In the genomic region with DNA sequence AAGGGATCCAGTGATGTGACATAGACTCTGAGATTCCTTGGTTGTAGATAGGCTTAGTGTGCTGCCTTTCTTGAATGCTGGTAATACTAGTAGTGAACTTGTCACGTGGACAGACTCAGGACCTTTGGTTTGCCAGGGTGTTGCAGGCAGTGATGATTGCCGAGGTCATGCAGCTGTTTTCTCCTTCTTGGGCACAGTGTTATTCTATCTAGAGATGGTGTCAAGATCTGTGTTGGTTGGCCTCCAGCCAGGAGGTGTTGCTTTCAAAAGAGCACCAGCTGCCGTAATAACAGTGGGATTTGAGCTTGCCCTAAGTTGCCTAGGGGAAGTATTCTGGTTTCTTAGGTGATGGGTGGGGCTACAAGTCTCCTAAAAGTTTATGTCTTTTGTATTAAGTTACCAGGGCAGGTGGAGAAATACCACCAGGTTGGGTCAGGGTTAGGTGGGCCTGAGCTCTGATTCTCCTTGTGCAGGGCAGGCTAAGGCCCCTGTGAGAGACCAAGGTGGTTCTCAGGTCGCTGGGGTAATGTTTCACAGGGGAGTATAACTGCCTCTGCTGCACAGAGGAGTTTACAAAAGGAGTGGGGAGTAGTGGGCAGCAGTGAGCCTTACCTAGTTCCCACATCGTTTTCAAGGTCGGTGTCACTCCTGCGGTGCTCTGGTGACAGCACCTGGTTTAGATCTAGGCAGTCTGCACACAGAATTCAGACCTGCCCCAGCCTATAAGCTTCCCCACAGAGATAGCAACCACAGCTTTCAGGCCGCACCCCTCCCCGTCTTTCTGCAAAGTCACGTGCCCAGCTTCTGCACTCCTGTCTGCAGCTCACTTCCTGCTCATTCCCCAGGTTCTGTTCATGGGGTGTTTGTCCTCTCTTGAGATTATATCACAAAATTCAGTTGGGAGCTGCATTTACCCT, we compare ENCODE assay signal across 9 cellular contexts.
DNase-seq lines count a peak whose midpoint lies in the region; ATAC-seq, FAIRE-seq and TF ChIP-seq lines count a peak whose summit lies in the region.
"Had no signal": no experiment of that assay in that cellular context is flagged by ENCODE, and none has a peak within 500 bp of the region (broad histone marks: within the 10 kb centered on the region; RNA-seq: fewer than 3 reads in every experiment).

No MANE protein-coding gene starts in this region.

- peaks cover 2% of the 10 kb centered on the region; the same call in 2 of the 3 replicates for H3K4me1 Mint-ChIP-seq in GM23338

- ATAC-seq in GM23338, result peak; percentile 70

- H3K9me3 Mint-ChIP-seq in GM23338, result peaks cover 9% of the 10 kb centered on the region

- in situ Hi-C loops in ACHN (cut with HindIII; ENCODE audit: low pct_ligation_motif_present, low pct_unique_long_range_greater_than_20kb, low sequenced_read_pairs), result no loop called here

- no peaks in the 10 kb centered on the region for H3K27me3 ChIP-seq in GM23338 (ENCODE audit: insufficient read depth)

- H3K27ac ChIP-seq in GM23338 (ENCODE audit: low read depth) (no peak overlapping the region), coronary artery (no peak overlapping the region)

- no peaks in the 10 kb centered on the region for H4K20me1 ChIP-seq in GM23338 (replicated peaks; ENCODE audit: insufficient read depth)

- no peak overlapping the region for H2AFZ ChIP-seq in GM23338

- TF ChIP-seq CTCF in GM23338 (conservative IDR thresholded peaks at IDR 0.05; ENCODE audit: low read depth in 2 of 2), result no peak
- no peak for TF ChIP-seq CTCF in coronary artery (IDR thresholded peaks at IDR 0.05)
- no peak for TF ChIP-seq CTCF in D721Med (IDR thresholded peaks at IDR 0.05; ENCODE audit: insufficient read depth, missing control alignments)

- DNase-seq in GM23338 (ENCODE audit: low spot score) (peak; percentile 3), T-helper 2 cell (peak in 4 of 5 experiments; percentile 18 to 94 (median 62)), amniotic stem cell (lab: John Stamatoyannopoulos, UW) (no peak), coronary artery (ENCODE audit: low spot score) (no peak), D721Med (ENCODE audit: insufficient read length, low spot score) (no peak), ACHN (no peak)
- peak; percentile 22 for DNase-seq in activated naive CD8-positive, alpha-beta T cell treated with anti-CD3 and anti-CD28 coated beads, Interleukin-2, amount 50 U/mL, for 16 hours (ENCODE audit: low read depth, low spot score)
- peak; percentile 75 for DNase-seq in stimulated activated CD4-positive, alpha-beta T cell treated with anti-CD3 and anti-CD28 coated beads, Interleukin-15, amount 100 ng/mL, for 24 hours

- H3K4me2 ChIP-seq in GM23338, result no peak overlapping the region

- peaks cover 2% of the 10 kb centered on the region for H3K27me3 Mint-ChIP-seq in GM23338 (ENCODE audit: insufficient read depth, low read depth, poor library complexity)

- no peaks in the 10 kb centered on the region for H3K4me1 ChIP-seq in GM23338 (ENCODE audit: insufficient read depth)

- no peaks in the 10 kb centered on the region for H3K79me2 ChIP-seq in GM23338 (replicated peaks; ENCODE audit: insufficient read depth)

- no peaks in the 10 kb centered on the region for H3K9me2 ChIP-seq in GM23338 (ENCODE audit: insufficient read depth)

- no peak for FAIRE-seq in D721Med (lab: Jason Lieb, UNC)
- FAIRE-seq: endothelial cell of umbilical vein had no signal

- H3K27ac Mint-ChIP-seq in GM23338, result no peak overlapping the region

- H3K4me3 Mint-ChIP-seq in GM23338, result no peak overlapping the region

- H3K36me3 Mint-ChIP-seq in GM23338 (ENCODE audit: low read depth), result no peaks in the 10 kb centered on the region; the same call in 2 of the 3 replicates

- H3F3A ChIP-seq in GM23338 (replicated peaks; ENCODE audit: low read depth), result no peaks in the 10 kb centered on the region

- no peaks in the 10 kb centered on the region for H3K36me3 ChIP-seq in GM23338 (ENCODE audit: insufficient read depth)

- H3K4me3 ChIP-seq in GM23338, result no peak overlapping the region
- H3K4me3 ChIP-seq in coronary artery, result no peak overlapping the region

TF ChIP-seq in GM23338, 12 proteins besides CTCF, POLR2A, EP300 and RAD21:
- no peak for TF ChIP-seq CREB1 (CRISPR knock-in tag; IDR thresholded peaks at IDR 0.05; ENCODE audit: low read depth)
- TF ChIP-seq NANOG (IDR thresholded peaks at IDR 0.05; ENCODE audit: borderline replicate concordance), result no peak
- TF ChIP-seq POLR2AphosphoS5 (IDR thresholded peaks at IDR 0.05; ENCODE audit: low read depth), result no peak
- no peak for TF ChIP-seq ZNF114 (CRISPR knock-in tag; IDR thresholded peaks at IDR 0.05)

Comparison
In these comparisons a context has a peak if more than half of its experiments do, and no peak if none do; other contexts are left out.
1. DNase-seq: peak in GM23338 (single experiment), T-helper 2 cell (4 of 5), activated naive CD8-positive, alpha-beta T cell treated with anti-CD3 and anti-CD28 coated beads, Interleukin-2, amount 50 U/mL, for 16 hours (single experiment) and stimulated activated CD4-positive, alpha-beta T cell treated with anti-CD3 and anti-CD28 coated beads, Interleukin-15, amount 100 ng/mL, for 24 hours (single experiment); none in amniotic stem cell (single experiment), coronary artery (single experiment), D721Med (single experiment) and ACHN (single experiment).